ENCODE assay signal across 19 cellular contexts in genomic region chr5:16981700-16982099, GRCh38. TPM values are rescaled to one million over a fixed set of nuclear protein-coding genes. Genes with fewer than 3 reads are reported as not detected.
A peak's percentile ranks its signal among the peaks of the same experiment; 100 is the strongest.
DNase-seq lines count a peak whose midpoint lies in the region; ATAC-seq and TF ChIP-seq lines count a peak whose summit lies in the region.
"Had no signal": no experiment of that assay in that cellular context is flagged by ENCODE, and none has a peak within 500 bp of the region (broad histone marks: within the 10 kb centered on the region; RNA-seq: fewer than 3 reads in every experiment).

No MANE protein-coding gene starts in this region.

- POLR2A ChIA-PET in HEK293 (lab: Yijun Ruan, JAX) = no interaction called here

- H2AFZ ChIP-seq in mesenchymal stem cell (ENCODE audit: low read depth, low read length) = no peak overlapping the region
- no peak overlapping the region for H2AFZ ChIP-seq in trophoblast cell (ENCODE audit: insufficient read depth, low read length, poor library complexity)
- H2AFZ ChIP-seq in Karpas-422 (ENCODE audit: low read length) = no peak overlapping the region

- H3K79me2 ChIP-seq in trophoblast cell (ENCODE audit: control insufficient read depth, insufficient read depth, low read length, poor library complexity) (no peaks in the 10 kb centered on the region), Karpas-422 (ENCODE audit: low read length) (no peaks in the 10 kb centered on the region)

- TF ChIP-seq CTCF in HEK293 (tag by site-specific recombination; IDR thresholded peaks at IDR 0.05) = no peak

- H4K8ac ChIP-seq in mesenchymal stem cell (ENCODE audit: low read length) (peak overlapping the region; percentile 7), trophoblast cell (ENCODE audit: low read depth, low read length) (no peak overlapping the region)

- WGBS in mesenchymal stem cell = 76% methylated on average over 8 of the region's 8 CpGs
- WGBS in trophoblast cell (ENCODE audit: extremely low coverage, insufficient coverage, insufficient read length) = no CpG with 5 or more reads among the region's 8 CpGs

- peak overlapping the region; percentile 3 for H4K91ac ChIP-seq in mesenchymal stem cell (ENCODE audit: low read length)
- H4K91ac ChIP-seq in trophoblast cell (ENCODE audit: low read depth, low read length) = no peak overlapping the region

- no peak overlapping the region for H3K27ac ChIP-seq in HEK293 (ENCODE audit: extremely low read depth, low read depth, low read length)
- H3K27ac ChIP-seq in SJSA1 = peak overlapping the region; percentile 89
- H3K27ac ChIP-seq in mesenchymal stem cell (ENCODE audit: low read length, poor library complexity, severe bottlenecking) = no peak overlapping the region
- H3K27ac ChIP-seq in trophoblast cell (ENCODE audit: low read depth, low read length) = no peak overlapping the region
- no peak overlapping the region for H3K27ac ChIP-seq in Karpas-422 (ENCODE audit: low read length)
- H3K27ac ChIP-seq: A549 had no signal

- no peaks in the 10 kb centered on the region for H3K9me3 ChIP-seq in HEK293 (ENCODE audit: control insufficient read depth, insufficient read depth, low read depth, low read length)
- H3K9me3 ChIP-seq in SJSA1 (replicated peaks) = no peaks in the 10 kb centered on the region
- H3K9me3 ChIP-seq in mesenchymal stem cell (ENCODE audit: control insufficient read depth, low read length) = no peaks in the 10 kb centered on the region
- no peaks in the 10 kb centered on the region for H3K9me3 ChIP-seq in trophoblast cell (ENCODE audit: insufficient read depth, low read depth, low read length)
- H3K9me3 ChIP-seq in Karpas-422 (ENCODE audit: low read length) = no peaks in the 10 kb centered on the region
- H3K9me3 ChIP-seq: A549, Caco-2 had no signal

- H2BK15ac ChIP-seq in mesenchymal stem cell (ENCODE audit: low read depth, poor library complexity, severe bottlenecking) = peak overlapping the region; percentile 89

- H3K4me1 ChIP-seq in HEK293 (ENCODE audit: control insufficient read depth, insufficient read depth, low read length) = no peaks in the 10 kb centered on the region
- peaks cover 35% of the 10 kb centered on the region for H3K4me1 ChIP-seq in SJSA1 (replicated peaks)
- H3K4me1 ChIP-seq in mesenchymal stem cell (ENCODE audit: control insufficient read depth, insufficient read depth, low read depth, low read length) = peaks cover 10% of the 10 kb centered on the region
- H3K4me1 ChIP-seq in trophoblast cell (ENCODE audit: control insufficient read depth in 1 of 2, insufficient read depth in 2 of 2, low read length in 2 of 2) = peaks cover 4% of the 10 kb centered on the region in 2 experiments
- H3K4me1 ChIP-seq in Karpas-422 (ENCODE audit: low read length) = no peaks in the 10 kb centered on the region
- H3K4me1 ChIP-seq: Caco-2 had no signal

- H3K18ac ChIP-seq in mesenchymal stem cell (ENCODE audit: low read depth in 1 of 2, low read length in 2 of 2) (peak overlapping the region in 1 of 2 experiments; percentile 75), trophoblast cell (ENCODE audit: low read length) (no peak overlapping the region)

- H3K36me3 ChIP-seq in HEK293 (ENCODE audit: control insufficient read depth in 2 of 2, insufficient read depth in 1 of 2, low read length in 2 of 2) = no peaks in the 10 kb centered on the region; a peak in 1 of 3 replicates
- H3K36me3 ChIP-seq in SJSA1 = no peaks in the 10 kb centered on the region
- H3K36me3 ChIP-seq in mesenchymal stem cell (ENCODE audit: control insufficient read depth in 1 of 2, insufficient read depth in 2 of 2, low read depth in 1 of 2, low read length in 2 of 2) = no peaks in the 10 kb centered on the region
- no peaks in the 10 kb centered on the region for H3K36me3 ChIP-seq in trophoblast cell (ENCODE audit: control insufficient read depth in 1 of 2, insufficient read depth in 2 of 2, low read length in 2 of 2)
- no peaks in the 10 kb centered on the region for H3K36me3 ChIP-seq in Karpas-422 (ENCODE audit: insufficient read depth, low read length)

- no peak for ATAC-seq in esophagus mucosa
- ATAC-seq: A549, GM12878, HCT116 had no signal

- peak overlapping the region; percentile 21 to 59 for H2BK12ac ChIP-seq in mesenchymal stem cell (ENCODE audit: low read length in 2 of 2)
- no peak overlapping the region for H2BK12ac ChIP-seq in trophoblast cell (ENCODE audit: low read length)

- H3K4me3 ChIP-seq in HEK293 (ENCODE audit: low read depth, low read length) (no peak overlapping the region), SJSA1 (no peak overlapping the region), mesenchymal stem cell (ENCODE audit: insufficient read depth in 1 of 2, low read depth in 1 of 2, low read length in 2 of 2) (no peak overlapping the region), trophoblast cell (ENCODE audit: low read depth, low read length) (no peak overlapping the region), Karpas-422 (ENCODE audit: low read length) (no peak overlapping the region)
- H3K4me3 ChIP-seq: A549, GM12878 had no signal

- H3K27me3 ChIP-seq in SJSA1 (replicated peaks) (no peaks in the 10 kb centered on the region), mesenchymal stem cell (ENCODE audit: control insufficient read depth in 1 of 2, insufficient read depth in 1 of 2, low read length in 2 of 2) (peaks cover 0 to 2% of the 10 kb centered on the region in 2 experiments), trophoblast cell (ENCODE audit: insufficient read depth, low read length) (no peaks in the 10 kb centered on the region), Karpas-422 (ENCODE audit: low read length) (no peaks in the 10 kb centered on the region)

- peak overlapping the region; percentile 24 to 78 for H3K4ac ChIP-seq in mesenchymal stem cell (ENCODE audit: low read depth in 1 of 2, low read length in 2 of 2)
- no peak overlapping the region for H3K4ac ChIP-seq in trophoblast cell (ENCODE audit: low read depth, low read length)

- no peak overlapping the region for H3K14ac ChIP-seq in mesenchymal stem cell (ENCODE audit: low read length in 2 of 2)
- no peak overlapping the region for H3K14ac ChIP-seq in trophoblast cell (ENCODE audit: low read length)

- H3K23ac ChIP-seq in mesenchymal stem cell (ENCODE audit: low read length in 2 of 2) (no peak overlapping the region), trophoblast cell (ENCODE audit: low read length) (no peak overlapping the region)

- DNase-seq in SJSA1 (ENCODE audit: low read depth in 1 of 2, low spot score in 2 of 2) (peak; percentile 54 to 62), mesenchymal stem cell (no peak), trophoblast cell (no peak), NCI-H748 treated with DMSO at 0.1 percent for 48 hours (lab: John Stamatoyannopoulos, UW) (no peak), Karpas-422 (no peak), midbrain (lab: John Stamatoyannopoulos, UW) (no peak)
- DNase-seq: 8988T; ACHN; C1 segment of cervical spinal cord; Caco-2; CD4-positive, alpha-beta memory T cell; DMS153; GDM1; H9 had no signal

- no peaks in the 10 kb centered on the region for H4K20me1 ChIP-seq in Karpas-422 (ENCODE audit: insufficient read depth, low read depth, low read length)

- CTCF ChIA-PET in HEK293 (lab: Yijun Ruan, JAX) = interaction anchor here (0.6 kb wide), 3 partner anchors 81 to 138 kb away, joined by 3 to 5 read pairs (median 3); no protein-coding TSS in a partner anchor

- H2BK120ac ChIP-seq in mesenchymal stem cell (ENCODE audit: low read depth, low read length) (peak overlapping the region; percentile 15), trophoblast cell (ENCODE audit: insufficient read depth, low read length, poor library complexity) (no peak overlapping the region)

- no peak overlapping the region for H3K9ac ChIP-seq in mesenchymal stem cell (ENCODE audit: low read length)
- no peak overlapping the region for H3K9ac ChIP-seq in trophoblast cell (ENCODE audit: low read length)
- no peak overlapping the region for H3K9ac ChIP-seq in Karpas-422 (ENCODE audit: low read length)

- H3K4me2 ChIP-seq in mesenchymal stem cell (ENCODE audit: low read length, poor library complexity, severe bottlenecking) = no peak overlapping the region
- no peak overlapping the region for H3K4me2 ChIP-seq in trophoblast cell (ENCODE audit: low read length)
- no peak overlapping the region for H3K4me2 ChIP-seq in Karpas-422 (ENCODE audit: low read depth, low read length, poor library complexity, severe bottlenecking)
- H3K4me2 ChIP-seq: A549 had no signal

- no peak overlapping the region for H4K12ac ChIP-seq in trophoblast cell (ENCODE audit: low read depth, low read length)

- H2AK5ac ChIP-seq in mesenchymal stem cell (ENCODE audit: low read length, severe bottlenecking) (no peak overlapping the region), trophoblast cell (ENCODE audit: low read length) (peak overlapping the region; percentile 46)

- no peaks in the 10 kb centered on the region for H3K9me2 ChIP-seq in Karpas-422 (replicated peaks; ENCODE audit: insufficient read depth, low read length)

- H2BK5ac ChIP-seq in mesenchymal stem cell (ENCODE audit: low read depth, low read length, poor library complexity, severe bottlenecking) (no peak overlapping the region), trophoblast cell (ENCODE audit: low read depth, low read length, poor library complexity) (no peak overlapping the region)

- H3K79me1 ChIP-seq in mesenchymal stem cell (replicated peaks; ENCODE audit: low read length, poor library complexity, severe bottlenecking) = no peaks in the 10 kb centered on the region
- no peaks in the 10 kb centered on the region for H3K79me1 ChIP-seq in trophoblast cell (ENCODE audit: low read length)

TF ChIP-seq in HEK293, 187 proteins besides CTCF, POLR2A, EP300 and RAD21:
- TF ChIP-seq PRDM1 (tag by site-specific recombination; IDR thresholded peaks at IDR 0.05) (peak; percentile 44; the same call in 1 of the 2 replicates), ZNF600 (tag by site-specific recombination; IDR thresholded peaks at IDR 0.05) (0 out of 2 replicates have a peak, but pooled peaks have one; percentile 19), ZNF560 (tag by site-specific recombination; IDR thresholded peaks at IDR 0.05; ENCODE audit: borderline replicate concordance) (no peak), GLIS1 (tag by site-specific recombination; IDR thresholded peaks at IDR 0.05) (no peak), REPIN1 (tag by site-specific recombination; IDR thresholded peaks at IDR 0.05; ENCODE audit: low read depth) (no peak)
TF ChIP-seq in HEK293: peak in this region for 2.

RNA-seq across cellular contexts. Expression of gene MYO10, which starts 45.6 kb away (rescaled TPM):
- total RNA-seq in SJSA1 (2014; rRNA removed; shearing (Covaris generic)) = 38.8 and 54.3 TPM in 2 replicates
- 73.4 TPM for polyA plus RNA-seq in mesenchymal stem cell (2013, experiment 1 of 2)
- polyA plus RNA-seq in mesenchymal stem cell (2013, experiment 2 of 2) = 68.5 TPM
- polyA plus RNA-seq in trophoblast cell (2013) = 79.9 and 84.9 TPM in 2 replicates
- total RNA-seq in Karpas-422 (2014; rRNA removed; shearing (Covaris generic); ENCODE audit: low replicate concordance) = not detected in 2 replicates
- 27.3 TPM for total RNA-seq in esophagus mucosa

Comparison
In these comparisons a context has a peak if more than half of its experiments do, and no peak if none do; other contexts are left out.
1. DNase-seq: peak in SJSA1 (2 of 2); none in mesenchymal stem cell (single experiment), trophoblast cell (0 of 2), NCI-H748 treated with DMSO at 0.1 percent for 48 hours (single experiment), Karpas-422 (single experiment) and midbrain (single experiment).
2. RNA of gene MYO10, which starts 45.6 kb away (total RNA-seq): 38.8 to 54.3 TPM in SJSA1 and 27.3 TPM in esophagus mucosa (single experiment); not detected in Karpas-422; every median in the first group is over 10 times any median in the second.